ENCODE assay signal across 14 cellular contexts in the genomic region with DNA sequence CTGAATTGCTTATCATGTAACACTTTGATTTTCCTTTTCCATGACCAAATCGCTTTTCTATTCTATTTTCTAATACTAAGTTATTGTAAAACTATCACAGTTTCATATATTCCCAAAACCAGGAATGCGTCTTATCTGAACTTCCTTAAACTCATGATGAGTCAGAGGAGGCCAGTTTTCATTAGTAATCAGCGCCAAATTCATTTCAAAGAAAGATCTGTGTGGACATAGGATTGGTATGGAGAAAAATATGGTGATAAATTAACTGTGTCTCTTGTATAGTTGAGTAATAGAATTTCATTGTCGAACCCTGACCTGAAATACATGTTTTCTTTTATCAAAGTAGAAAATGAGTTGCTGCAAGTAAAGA. TPM values are rescaled to one million over a fixed set of nuclear protein-coding genes. Genes with fewer than 3 reads are reported as not detected.
DNase-seq lines count a peak whose midpoint lies in the region; ATAC-seq and TF ChIP-seq lines count a peak whose summit lies in the region.
"Had no signal": no experiment of that assay in that cellular context is flagged by ENCODE, and none has a peak within 500 bp of the region (broad histone marks: within the 10 kb centered on the region; RNA-seq: fewer than 3 reads in every experiment).

No MANE protein-coding gene starts in this region.

- H3K27ac Mint-ChIP-seq in IgD-negative memory B cell: peak overlapping the region in 2 of 3 donors; percentile 9 to 47
- H3K27ac Mint-ChIP-seq in activated naive CD4-positive, alpha-beta T cell treated with anti-CD3 and anti-CD28 coated beads, Interleukin-2, amount 10 ng/mL, durations not matched to agents 7 days and 5 days: no peak overlapping the region
- H3K27ac Mint-ChIP-seq in activated naive CD8-positive, alpha-beta T cell treated with anti-CD3 and anti-CD28 coated beads, Interleukin-2, amount 50 U/mL, for 24 hours: no peak overlapping the region

- H3K36me3 Mint-ChIP-seq in IgD-negative memory B cell: peaks cover 2% of the 10 kb centered on the region
- peaks cover 13% of the 10 kb centered on the region for H3K36me3 Mint-ChIP-seq in activated naive CD4-positive, alpha-beta T cell treated with anti-CD3 and anti-CD28 coated beads, Interleukin-2, amount 10 ng/mL, durations not matched to agents 7 days and 5 days
- H3K36me3 Mint-ChIP-seq in activated naive CD8-positive, alpha-beta T cell treated with anti-CD3 and anti-CD28 coated beads, Interleukin-2, amount 50 U/mL, for 24 hours (ENCODE audit: low read depth): peaks cover 16% of the 10 kb centered on the region

- H3K9me3 ChIP-seq in AG04450 (ENCODE audit: control insufficient read depth, insufficient read depth, low read length) (no peaks in the 10 kb centered on the region; the same call in 1 of the 2 replicates), right lobe of liver (no peaks in the 10 kb centered on the region), HAP-1 (no peaks in the 10 kb centered on the region)
- H3K9me3 ChIP-seq: prostate gland had no signal

- peak in 3 of 4 donors; percentile 14 to 44 (median 27) for ATAC-seq in right lobe of liver
- no peak for ATAC-seq in activated naive CD8-positive, alpha-beta T cell treated with anti-CD3 and anti-CD28 coated beads, Interleukin-2, amount 50 U/mL, for 24 hours

- no peak for TF ChIP-seq CTCF in AG04450 (IDR thresholded peaks at IDR 0.05; ENCODE audit: low read depth, low read length)
- TF ChIP-seq CTCF in cardiac fibroblast (IDR thresholded peaks at IDR 0.05; ENCODE audit: low read depth, low read length): no peak
- no peak for TF ChIP-seq CTCF in right lobe of liver (IDR thresholded peaks at IDR 0.05)

- H3K36me3 ChIP-seq in right lobe of liver: no peaks in the 10 kb centered on the region
- no peaks in the 10 kb centered on the region for H3K36me3 ChIP-seq in HAP-1 (replicated peaks)
- H3K36me3 ChIP-seq: prostate gland had no signal

- H3K27me3 ChIP-seq in AG04450 (ENCODE audit: control insufficient read depth, insufficient read depth, low read length) (no peaks in the 10 kb centered on the region), right lobe of liver (no peaks in the 10 kb centered on the region), HAP-1 (ENCODE audit: low read depth) (no peaks in the 10 kb centered on the region)

- intact Hi-C loops in right lobe of liver (cut with DNase I): no loop called here

- peak overlapping the region in 3 of 4 donors; percentile 37 to 91 (median 73) for H3K4me3 Mint-ChIP-seq in IgD-negative memory B cell
- no peak overlapping the region for H3K4me3 Mint-ChIP-seq in activated naive CD4-positive, alpha-beta T cell treated with anti-CD3 and anti-CD28 coated beads, Interleukin-2, amount 10 ng/mL, durations not matched to agents 7 days and 5 days
- no peak overlapping the region for H3K4me3 Mint-ChIP-seq in activated naive CD8-positive, alpha-beta T cell treated with anti-CD3 and anti-CD28 coated beads, Interleukin-2, amount 50 U/mL, for 24 hours
- H3K4me3 Mint-ChIP-seq: CD4-positive, CD25-positive, alpha-beta regulatory T cell had no signal

- POLR2A ChIA-PET in AG04450 (lab: Yijun Ruan, JAX): interaction anchor here (0.9 kb wide), 1 partner anchor 12 kb away, joined by 3 read pairs; a partner anchor contains a TSS

- H3K27me3 Mint-ChIP-seq in IgD-negative memory B cell: no peaks in the 10 kb centered on the region
- no peaks in the 10 kb centered on the region for H3K27me3 Mint-ChIP-seq in activated naive CD4-positive, alpha-beta T cell treated with anti-CD3 and anti-CD28 coated beads, Interleukin-2, amount 10 ng/mL, durations not matched to agents 7 days and 5 days
- no peaks in the 10 kb centered on the region for H3K27me3 Mint-ChIP-seq in activated naive CD8-positive, alpha-beta T cell treated with anti-CD3 and anti-CD28 coated beads, Interleukin-2, amount 50 U/mL, for 24 hours
- H3K27me3 Mint-ChIP-seq: CD4-positive, CD25-positive, alpha-beta regulatory T cell had no signal

- no peaks in the 10 kb centered on the region for H3K9me3 Mint-ChIP-seq in IgD-negative memory B cell
- no peaks in the 10 kb centered on the region for H3K9me3 Mint-ChIP-seq in activated naive CD4-positive, alpha-beta T cell treated with anti-CD3 and anti-CD28 coated beads, Interleukin-2, amount 10 ng/mL, durations not matched to agents 7 days and 5 days
- H3K9me3 Mint-ChIP-seq in activated naive CD8-positive, alpha-beta T cell treated with anti-CD3 and anti-CD28 coated beads, Interleukin-2, amount 50 U/mL, for 24 hours: no peaks in the 10 kb centered on the region
- H3K9me3 Mint-ChIP-seq: CD4-positive, CD25-positive, alpha-beta regulatory T cell had no signal

- DNase-seq in AG04450 (ENCODE audit: low read depth, low spot score): peak; percentile 65
- DNase-seq in cardiac fibroblast (ENCODE audit: low read depth in 2 of 2): peak; percentile 81 to 90
- no peak for DNase-seq in right lobe of liver
- DNase-seq in HAP-1 (ENCODE audit: low spot score in 2 of 2): no peak
- DNase-seq in activated CD4-positive, CD25-positive, alpha-beta regulatory T cell treated with anti-CD3 and anti-CD28 coated beads, Interleukin-2, amount 50 U/mL, for 72 hours: no peak
- no peak for DNase-seq in activated naive CD4-positive, alpha-beta T cell treated with anti-CD3 and anti-CD28 coated beads, Interleukin-2, amount 10 ng/mL, durations not matched to agents 7 days and 5 days
- no peak for DNase-seq in activated naive CD8-positive, alpha-beta T cell treated with anti-CD3 and anti-CD28 coated beads, Interleukin-2, amount 50 U/mL, for 24 hours
- DNase-seq: activated naive CD4-positive, alpha-beta T cell; CD4-positive, CD25-positive, alpha-beta regulatory T cell; hippocampal formation; NCI-H69; stimulated activated CD8-positive, alpha-beta memory T cell treated with anti-CD3 and anti-CD28 coated beads, Interleukin-4, amount 100 ng/mL, for 48 hours had no signal

- WGBS in right lobe of liver (ENCODE audit: insufficient coverage, low coverage, low lambda C conversion rate, missing lambda C conversion rate): 44% methylated on average over 4 of the region's 4 CpGs

- H3K4me1 Mint-ChIP-seq in IgD-negative memory B cell: peaks cover 37 to 41% (median 41%) of the 10 kb centered on the region in 3 donors
- H3K4me1 Mint-ChIP-seq in activated naive CD4-positive, alpha-beta T cell treated with anti-CD3 and anti-CD28 coated beads, Interleukin-2, amount 10 ng/mL, durations not matched to agents 7 days and 5 days: peaks cover 10% of the 10 kb centered on the region
- H3K4me1 Mint-ChIP-seq in activated naive CD8-positive, alpha-beta T cell treated with anti-CD3 and anti-CD28 coated beads, Interleukin-2, amount 50 U/mL, for 24 hours: peaks cover 30% of the 10 kb centered on the region

- no peak overlapping the region for H3K27ac ChIP-seq in AG04450 (ENCODE audit: low read depth, low read length)
- H3K27ac ChIP-seq in right lobe of liver: peak overlapping the region in 2 of 3 donors; percentile 9 to 21
- H3K27ac ChIP-seq: prostate gland had no signal

- in situ Hi-C loops in HAP-1 (cut with MboI; ENCODE audit: low sequenced_read_pairs): no loop called here

- CTCF ChIA-PET in AG04450 (lab: Charles Lee): no interaction called here
- CTCF ChIA-PET in activated naive CD4-positive, alpha-beta T cell treated with anti-CD3 and anti-CD28 coated beads, Interleukin-2, amount 10 ng/mL, durations not matched to agents 7 days and 5 days (lab: Charles Lee): no interaction called here

- H3K4me1 ChIP-seq in right lobe of liver (no peaks in the 10 kb centered on the region), HAP-1 (peaks cover 9% of the 10 kb centered on the region)
- H3K4me1 ChIP-seq: prostate gland had no signal

- H3K4me3 ChIP-seq in AG04450 (ENCODE audit: low read depth, low read length) (no peak overlapping the region; the same call in 1 of the 2 replicates), cardiac fibroblast (replicated peaks in 1 of 2; ENCODE audit: low read depth in 2 of 2, low read length in 2 of 2) (peak overlapping the region in 1 of 2 donors; percentile 22), right lobe of liver (no peak overlapping the region), HAP-1 (no peak overlapping the region)
- H3K4me3 ChIP-seq: prostate gland had no signal

- no peak for TF ChIP-seq POLR2A in right lobe of liver (IDR thresholded peaks at IDR 0.05)

RNA-seq across cellular contexts. Expression of a gene that starts 12.4 kb away (rescaled TPM):
- polyA plus RNA-seq in AG04450 (2011; rRNA removed): 29.9 and 34.1 TPM in 2 replicates
- polyA minus RNA-seq in AG04450 (2011; rRNA and poly(A)+ RNA removed): 25.7 and 31.8 TPM in 2 replicates
- 28.5 TPM for polyA plus RNA-seq in IgD-negative memory B cell
- total RNA-seq in right lobe of liver: 10 to 100 TPM; 13.4 to 20.6 (median 15.6) TPM

RNA-seq across cellular contexts. Expression of a gene that starts 13.2 kb away (rescaled TPM):
- 79.9 and 108 TPM in 2 replicates for polyA plus RNA-seq in AG04450 (2011; rRNA removed)
- polyA minus RNA-seq in AG04450 (2011; rRNA and poly(A)+ RNA removed): 134 and 161 TPM in 2 replicates
- 18.5 TPM for polyA plus RNA-seq in IgD-negative memory B cell
- 10 to 100 TPM; 12.6 to 24.6 (median 14.6) TPM for total RNA-seq in right lobe of liver

Comparison
In these comparisons a context has a peak if more than half of its experiments do, and no peak if none do; other contexts are left out.
1. DNase-seq: peak in AG04450 (single experiment) and cardiac fibroblast (2 of 2); none in right lobe of liver (0 of 3), HAP-1 (0 of 2), activated CD4-positive, CD25-positive, alpha-beta regulatory T cell treated with anti-CD3 and anti-CD28 coated beads, Interleukin-2, amount 50 U/mL, for 72 hours (single experiment), activated naive CD4-positive, alpha-beta T cell treated with anti-CD3 and anti-CD28 coated beads, Interleukin-2, amount 10 ng/mL, durations not matched to agents 7 days and 5 days (single experiment) and activated naive CD8-positive, alpha-beta T cell treated with anti-CD3 and anti-CD28 coated beads, Interleukin-2, amount 50 U/mL, for 24 hours (single experiment).
2. H3K27ac Mint-ChIP-seq: peak in IgD-negative memory B cell (2 of 3); none in activated naive CD4-positive, alpha-beta T cell treated with anti-CD3 and anti-CD28 coated beads, Interleukin-2, amount 10 ng/mL, durations not matched to agents 7 days and 5 days (single experiment) and activated naive CD8-positive, alpha-beta T cell treated with anti-CD3 and anti-CD28 coated beads, Interleukin-2, amount 50 U/mL, for 24 hours (single experiment).
3. H3K4me3 Mint-ChIP-seq: peak in IgD-negative memory B cell (3 of 4); none in activated naive CD4-positive, alpha-beta T cell treated with anti-CD3 and anti-CD28 coated beads, Interleukin-2, amount 10 ng/mL, durations not matched to agents 7 days and 5 days (single experiment) and activated naive CD8-positive, alpha-beta T cell treated with anti-CD3 and anti-CD28 coated beads, Interleukin-2, amount 50 U/mL, for 24 hours (single experiment).